ENCODE assay signal across 8 cellular contexts in genomic region chr12:6825398-6826124, GRCh38. TPM values are rescaled to one million over a fixed set of nuclear protein-coding genes. Genes with fewer than 3 reads are reported as not detected.
DNase-seq lines count a peak whose midpoint lies in the region; ATAC-seq and TF ChIP-seq lines count a peak whose summit lies in the region.

No MANE protein-coding gene starts in this region.

- H3K4me1 Mint-ChIP-seq in activated T-helper 17 cell treated with anti-CD3 and anti-CD28 coated beads, Interleukin-2, amount 50 U/mL, for 72 hours: peaks cover 28% of the 10 kb centered on the region
- peaks cover 65% of the 10 kb centered on the region for H3K4me1 Mint-ChIP-seq in neural crest cell

- no peak for TF ChIP-seq POLR2A in Peyer's patch (IDR thresholded peaks at IDR 0.05)

- H3K4me1 ChIP-seq in KMS-11 (ENCODE audit: low read depth, poor library complexity, severe bottlenecking) (peaks cover 6% of the 10 kb centered on the region), Peyer's patch (peaks cover 0 to 22% (median 8%) of the 10 kb centered on the region in 4 donors)

- peak; percentile 75 for ATAC-seq in activated T-helper 17 cell treated with anti-CD3 and anti-CD28 coated beads, Interleukin-2, amount 50 U/mL, for 72 hours (replicated peaks)
- peak; percentile 78 for ATAC-seq in stimulated activated naive CD8-positive, alpha-beta T cell treated with anti-CD3 and anti-CD28 coated beads, Interleukin-15, Interleukin-2, amounts not matched to agents 100 U/mL and 50 U/mL, for 24 hours
- ATAC-seq in GM19463 (IDR thresholded peaks at IDR 0.05; ENCODE audit: unreplicated experiment): no peak

- H3K9me3 ChIP-seq in Peyer's patch: no peaks in the 10 kb centered on the region

- H2AFZ ChIP-seq in KMS-11 (ENCODE audit: low read depth): no peak overlapping the region; the same call in 1 of the 2 replicates

- no peaks in the 10 kb centered on the region for H3K9me3 Mint-ChIP-seq in activated T-helper 17 cell treated with anti-CD3 and anti-CD28 coated beads, Interleukin-2, amount 50 U/mL, for 72 hours
- H3K9me3 Mint-ChIP-seq in neural crest cell: no peaks in the 10 kb centered on the region

- H3K36me3 ChIP-seq in KMS-11 (ENCODE audit: insufficient read depth): no peaks in the 10 kb centered on the region
- H3K36me3 ChIP-seq in Peyer's patch: no peaks in the 10 kb centered on the region

- no peaks in the 10 kb centered on the region for H3K36me3 Mint-ChIP-seq in activated T-helper 17 cell treated with anti-CD3 and anti-CD28 coated beads, Interleukin-2, amount 50 U/mL, for 72 hours (ENCODE audit: low read depth)
- H3K36me3 Mint-ChIP-seq in neural crest cell (ENCODE audit: low read depth): peaks cover 5% of the 10 kb centered on the region

- H3K4me3 Mint-ChIP-seq in activated T-helper 17 cell treated with anti-CD3 and anti-CD28 coated beads, Interleukin-2, amount 50 U/mL, for 72 hours: peak overlapping the region; percentile 12
- peak overlapping the region; percentile 77 for H3K4me3 Mint-ChIP-seq in neural crest cell

- H3K4me2 ChIP-seq in KMS-11: no peak overlapping the region

- TF ChIP-seq CTCF in KMS-11 (conservative IDR thresholded peaks at IDR 0.05; ENCODE audit: low read depth, low read length) (peak; percentile 79), Peyer's patch (IDR thresholded peaks at IDR 0.05) (peak; percentile 76 to 95 (median 90)), neural crest cell (conservative IDR thresholded peaks at IDR 0.05) (peak; percentile 99)

- H4K20me1 ChIP-seq in KMS-11 (ENCODE audit: insufficient read depth): no peaks in the 10 kb centered on the region

- H3K27ac Mint-ChIP-seq in activated T-helper 17 cell treated with anti-CD3 and anti-CD28 coated beads, Interleukin-2, amount 50 U/mL, for 72 hours: no peak overlapping the region
- no peak overlapping the region for H3K27ac Mint-ChIP-seq in neural crest cell (ENCODE audit: unreplicated experiment)

- no peaks in the 10 kb centered on the region for H3K79me2 ChIP-seq in KMS-11 (ENCODE audit: insufficient read depth, low read depth)

- H3K27ac ChIP-seq in KMS-11 (no peak overlapping the region), Peyer's patch (no peak overlapping the region)

- H3K27me3 ChIP-seq in KMS-11 (ENCODE audit: insufficient read depth, low read depth) (peaks cover 70% of the 10 kb centered on the region), Peyer's patch (no peaks in the 10 kb centered on the region)

- H3K4me3 ChIP-seq in KMS-11 (IDR thresholded peaks at IDR 0.05; ENCODE audit: insufficient read depth, low read depth, low read length): no peak overlapping the region
- no peak overlapping the region for H3K4me3 ChIP-seq in Peyer's patch

- DNase-seq in ELF-1 (ENCODE audit: low read depth, low spot score): peak; percentile 96
- peak; percentile 73 to 93 (median 90) for DNase-seq in Peyer's patch
- peak; percentile 80 for DNase-seq in fibroblast of the conjunctiva (ENCODE audit: low read depth)
- DNase-seq in neural crest cell (ENCODE audit: low read depth, low spot score): peak; percentile 96
- peak; percentile 90 for DNase-seq in stimulated activated naive CD8-positive, alpha-beta T cell treated with anti-CD3 and anti-CD28 coated beads, Interleukin-15, Interleukin-2, amounts not matched to agents 100 U/mL and 50 U/mL, for 24 hours

- peaks cover 26% of the 10 kb centered on the region for H3K27me3 Mint-ChIP-seq in activated T-helper 17 cell treated with anti-CD3 and anti-CD28 coated beads, Interleukin-2, amount 50 U/mL, for 72 hours
- peaks cover 9% of the 10 kb centered on the region for H3K27me3 Mint-ChIP-seq in neural crest cell (ENCODE audit: low read depth)

- H3K9ac ChIP-seq in KMS-11: no peak overlapping the region

RNA-seq across cellular contexts. Expression of gene P3H3, which starts 2.6 kb away (rescaled TPM):
- total RNA-seq in Peyer's patch (10 to 100 TPM in 2 of 4 donors, 1 to 10 TPM in 2; 3.7 to 40.4 (median 8.7) TPM), neural crest cell (47.4 and 52.7 TPM in 2 replicates)
- total RNA-seq in activated T-helper 17 cell treated with anti-CD3 and anti-CD28 coated beads, Interleukin-2, amount 50 U/mL, for 72 hours: 1 to 10 TPM in 1 of 2 donors, not detected in 1; 1.1 TPM

RNA-seq across cellular contexts. Expression of gene GPR162, which starts 3.9 kb away (rescaled TPM):
- total RNA-seq in Peyer's patch: 10 to 100 TPM in 1 of 4 donors, 1 to 10 TPM in 2, not detected in 1; 2.5 to 11.6 (median 4.1) TPM
- total RNA-seq in activated T-helper 17 cell treated with anti-CD3 and anti-CD28 coated beads, Interleukin-2, amount 50 U/mL, for 72 hours: under 1 TPM; 0.15 to 0.37 TPM
- 16.4 and 17.4 TPM in 2 replicates for total RNA-seq in neural crest cell

RNA-seq across cellular contexts. Expression of gene GNB3, which starts 15.2 kb away (rescaled TPM):
- 1 to 10 TPM in 1 of 4 donors, under 1 TPM in 2, not detected in 1; 0.85 to 6.6 (median 0.94) TPM for total RNA-seq in Peyer's patch
- total RNA-seq in activated T-helper 17 cell treated with anti-CD3 and anti-CD28 coated beads, Interleukin-2, amount 50 U/mL, for 72 hours: under 1 TPM in 1 of 2 donors, not detected in 1; 0.66 TPM
- 21.2 and 22.2 TPM in 2 replicates for total RNA-seq in neural crest cell

RNA-seq across cellular contexts. Expression of gene CDCA3, which starts 25.5 kb away (rescaled TPM):
- 10 to 100 TPM; 44.2 to 51.2 (median 46.3) TPM for total RNA-seq in Peyer's patch
- 100 to 1,000 TPM in 1 of 2 donors, 10 to 100 TPM in 1; 86.9 to 104 TPM for total RNA-seq in activated T-helper 17 cell treated with anti-CD3 and anti-CD28 coated beads, Interleukin-2, amount 50 U/mL, for 72 hours
- 67.9 and 71.7 TPM in 2 replicates for total RNA-seq in neural crest cell

RNA-seq across cellular contexts. Expression of gene USP5, which starts 26.4 kb away (rescaled TPM):
- total RNA-seq in Peyer's patch (10 to 100 TPM; 41.0 to 94.1 (median 47.1) TPM), neural crest cell (172 and 173 TPM in 2 replicates)
- total RNA-seq in activated T-helper 17 cell treated with anti-CD3 and anti-CD28 coated beads, Interleukin-2, amount 50 U/mL, for 72 hours: 100 to 1,000 TPM in 1 of 2 donors, 10 to 100 TPM in 1; 83.4 to 149 TPM
